In the genomic region with DNA sequence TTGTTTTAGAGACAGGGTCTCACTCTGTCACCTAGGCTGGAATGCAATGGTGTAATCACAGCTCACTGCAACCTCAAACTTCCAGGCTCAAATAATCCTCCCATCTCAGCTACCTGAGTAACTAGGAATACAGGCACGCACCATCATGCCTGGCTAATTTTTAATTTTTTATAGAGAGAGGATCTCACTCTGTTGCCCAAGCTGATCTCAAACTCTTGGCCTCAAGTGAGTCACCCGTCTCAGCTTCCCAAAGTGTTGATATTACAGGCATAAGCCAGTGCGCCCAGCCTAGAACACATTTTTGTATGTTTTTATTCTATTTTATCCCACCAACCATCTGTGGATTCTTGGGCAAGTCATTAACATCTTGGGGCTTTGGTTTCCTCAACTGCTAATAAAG, we compare ENCODE assay signal across 17 cellular contexts.
"Had no signal": no experiment of that assay in that cellular context is flagged by ENCODE, and none has a peak within 500 bp of the region (broad histone marks: within the 10 kb centered on the region; RNA-seq: fewer than 3 reads in every experiment).

No MANE protein-coding gene starts in this region.

- H3K27me3 Mint-ChIP-seq: activated naive CD8-positive, alpha-beta T cell treated with anti-CD3 and anti-CD28 coated beads, Interleukin-2, amount 50 U/mL, for 24 hours; naive thymus-derived CD8-positive, alpha-beta T cell had no signal

- H3K27ac Mint-ChIP-seq: activated naive CD4-positive, alpha-beta T cell treated with anti-CD3 and anti-CD28 coated beads for 36 hours; activated naive CD8-positive, alpha-beta T cell treated with anti-CD3 and anti-CD28 coated beads, Interleukin-2, amount 50 U/mL, for 24 hours; activated T-helper 2 cell treated with anti-CD3 and anti-CD28 coated beads, Interferon-gamma antibody, Interleukin-2, Interleukin-4, amounts not matched to agents 10 μg/mL and 5 μg/mL and 100 μg/mL, durations not matched to agents 14 hours and 24 hours and 36 hours had no signal

- H3K4me1 ChIP-seq: gastrocnemius medialis, heart right ventricle, tibial artery, uterus had no signal

- H3K4me3 ChIP-seq: gastrocnemius medialis, heart right ventricle, tibial artery, uterus had no signal

- DNase-seq: activated CD4-positive, alpha-beta T cell treated with anti-CD3 and anti-CD28 coated beads, Interleukin-2, amount 50 U/mL, for 48 hours; activated naive CD4-positive, alpha-beta T cell treated with anti-CD3 and anti-CD28 coated beads for 36 hours; activated naive CD8-positive, alpha-beta T cell treated with anti-CD3 and anti-CD28 coated beads, Interleukin-2, amount 50 U/mL, for 24 hours; activated T-cell treated with anti-CD3 and anti-CD28 coated beads, Interleukin-2, amount 50 U/mL, for 1 hour; gastrocnemius medialis; heart right ventricle; naive thymus-derived CD8-positive, alpha-beta T cell; retina; stimulated activated CD4-positive, alpha-beta T cell treated with anti-CD3 and anti-CD28 coated beads, Interleukin-15, amount 100 ng/mL, for 24 hours; stimulated activated CD4-positive, alpha-beta T cell treated with anti-CD3 and anti-CD28 coated beads, Interleukin-4, amount 100 ng/mL, for 1 hour; stimulated activated naive CD4-positive, alpha-beta T cell; T-helper 1 cell; T1000; tibial artery; uterus had no signal

- H3K36me3 ChIP-seq: gastrocnemius medialis, heart right ventricle, tibial artery, uterus had no signal

- FAIRE-seq: colon had no signal

- H3K9me3 ChIP-seq: gastrocnemius medialis, heart right ventricle, tibial artery, uterus had no signal

- H3K4me3 Mint-ChIP-seq: activated naive CD4-positive, alpha-beta T cell treated with anti-CD3 and anti-CD28 coated beads for 36 hours; activated naive CD8-positive, alpha-beta T cell treated with anti-CD3 and anti-CD28 coated beads, Interleukin-2, amount 50 U/mL, for 24 hours; naive thymus-derived CD8-positive, alpha-beta T cell had no signal

- H3K27ac ChIP-seq: gastrocnemius medialis, heart right ventricle, tibial artery, uterus had no signal

- H3K9me3 Mint-ChIP-seq: activated naive CD8-positive, alpha-beta T cell treated with anti-CD3 and anti-CD28 coated beads, Interleukin-2, amount 50 U/mL, for 24 hours; activated T-helper 2 cell treated with anti-CD3 and anti-CD28 coated beads, Interferon-gamma antibody, Interleukin-2, Interleukin-4, amounts not matched to agents 10 μg/mL and 5 μg/mL and 100 μg/mL, durations not matched to agents 14 hours and 24 hours and 36 hours; naive thymus-derived CD8-positive, alpha-beta T cell had no signal

- H3K27me3 ChIP-seq: gastrocnemius medialis, heart right ventricle, tibial artery, uterus had no signal
